In the genomic region with DNA sequence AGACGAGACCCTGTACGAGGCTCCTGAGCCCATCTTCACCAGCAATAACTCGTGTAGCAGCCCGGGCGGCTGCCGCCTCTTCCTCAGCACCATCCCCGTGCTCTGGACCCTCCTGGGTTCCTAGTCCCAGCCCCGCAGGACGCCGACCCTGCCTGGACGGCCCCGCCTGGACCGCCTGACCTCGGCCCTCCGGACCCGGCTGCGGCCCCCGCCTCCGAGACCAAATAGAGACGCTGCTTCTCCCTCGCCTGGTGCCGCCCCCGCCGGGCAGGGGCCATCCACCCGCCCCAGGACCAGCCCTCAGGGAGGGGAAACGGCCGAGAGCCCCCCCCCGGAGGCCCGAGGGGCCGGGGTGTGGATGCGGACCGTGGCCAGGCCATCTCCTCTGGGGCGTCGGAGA, we compare ENCODE assay signal across 29 cellular contexts. TPM values are rescaled to one million over a fixed set of nuclear protein-coding genes. Genes with fewer than 3 reads are reported as not detected.
DNase-seq lines count a peak whose midpoint lies in the region; ATAC-seq, FAIRE-seq and TF ChIP-seq lines count a peak whose summit lies in the region.
"Had no signal": no experiment of that assay in that cellular context is flagged by ENCODE, and none has a peak within 500 bp of the region (broad histone marks: within the 10 kb centered on the region; RNA-seq: fewer than 3 reads in every experiment).

No MANE protein-coding gene starts in this region.

- H3K27ac Mint-ChIP-seq in stimulated activated naive CD8-positive, alpha-beta T cell treated with anti-CD3 and anti-CD28 coated beads, Interleukin-15, amount 100 ng/mL, for 72 hours = no peak overlapping the region
- H3K27ac Mint-ChIP-seq: CD4-positive, alpha-beta memory T cell; CD4-positive, CD25-positive, alpha-beta regulatory T cell; CD8-positive, alpha-beta memory T cell had no signal

- no peak overlapping the region for H4K8ac ChIP-seq in neuronal stem cell (ENCODE audit: low read depth, low read length)

- in situ Hi-C loops in K562 (cut with MboI) = no loop called here

- no peak overlapping the region for H3K14ac ChIP-seq in neuronal stem cell (ENCODE audit: low read length)

- H3K9me3 Mint-ChIP-seq in stimulated activated naive CD8-positive, alpha-beta T cell treated with anti-CD3 and anti-CD28 coated beads, Interleukin-15, amount 100 ng/mL, for 72 hours = no peaks in the 10 kb centered on the region
- H3K9me3 Mint-ChIP-seq: CD4-positive, alpha-beta memory T cell; CD8-positive, alpha-beta memory T cell had no signal

- no peak overlapping the region for H2BK12ac ChIP-seq in neuronal stem cell (ENCODE audit: low read length)

- H2BK15ac ChIP-seq in neuronal stem cell (ENCODE audit: low read length) = no peak overlapping the region

- H3K4me3 ChIP-seq in K562 (no peak overlapping the region), neuronal stem cell (ENCODE audit: low read length in 2 of 2) (no peak overlapping the region), aorta (ENCODE audit: low read length in 2 of 2) (no peak overlapping the region)
- H3K4me3 ChIP-seq: BLaER1, GM12878 had no signal

- H2AFZ ChIP-seq in K562 (ENCODE audit: low read depth, low read length) (no peak overlapping the region), neuronal stem cell (ENCODE audit: low read length) (no peak overlapping the region)

- no peaks in the 10 kb centered on the region for H3K36me3 ChIP-seq in K562 (ENCODE audit: control insufficient read depth, insufficient read depth, low read length)
- peaks cover 5 to 12% of the 10 kb centered on the region in 2 donors for H3K36me3 ChIP-seq in neuronal stem cell (replicated peaks in 1 of 2; ENCODE audit: control insufficient read depth in 2 of 2, insufficient read depth in 2 of 2, low read length in 2 of 2)
- no peaks in the 10 kb centered on the region for H3K36me3 ChIP-seq in aorta (ENCODE audit: control insufficient read depth in 1 of 2, insufficient read depth in 2 of 2, low read length in 1 of 2)
- H3K36me3 ChIP-seq: BE2C had no signal

- TF ChIP-seq EP300 in K562 (IDR thresholded peaks at IDR 0.05; ENCODE audit: low read length) = no peak

- no TSS peak for BruUV-seq in K562 (replicated peaks; lab: Mats Ljungman, UMichigan)

- H3K27ac ChIP-seq in K562 (ENCODE audit: extremely low read depth, low read depth, low read length) (no peak overlapping the region), neuronal stem cell (replicated peaks; ENCODE audit: low read length) (no peak overlapping the region), aorta (ENCODE audit: low read depth in 1 of 2, low read length in 2 of 2) (no peak overlapping the region)
- H3K27ac ChIP-seq: BLaER1, C4-2B had no signal

- no peaks in the 10 kb centered on the region; the same call in 1 of the 2 replicates for H4K20me1 ChIP-seq in K562 (replicated peaks; ENCODE audit: control insufficient read depth, insufficient read depth, low read length)

- peaks cover 8 to 20% of the 10 kb centered on the region in 2 experiments; a peak in 3 of 5 replicates for H3K27me3 ChIP-seq in K562 (ENCODE audit: control insufficient read depth in 2 of 2, insufficient read depth in 2 of 2, low read length in 2 of 2)
- peaks cover 0 to 6% (median 0%) of the 10 kb centered on the region in 3 experiments for H3K27me3 ChIP-seq in neuronal stem cell (ENCODE audit: control insufficient read depth in 3 of 3, insufficient read depth in 3 of 3, low read depth in 1 of 3, low read length in 3 of 3)
- H3K27me3 ChIP-seq in aorta (ENCODE audit: control insufficient read depth in 1 of 2, insufficient read depth in 2 of 2, low read length in 1 of 2) = no peaks in the 10 kb centered on the region

- H3K4me1 Mint-ChIP-seq in stimulated activated naive CD8-positive, alpha-beta T cell treated with anti-CD3 and anti-CD28 coated beads, Interleukin-15, amount 100 ng/mL, for 72 hours = peaks cover 3% of the 10 kb centered on the region
- H3K4me1 Mint-ChIP-seq: CD4-positive, alpha-beta memory T cell had no signal

- WGBS in K562 (ENCODE audit: insufficient coverage, low coverage, missing lambda C conversion rate) = 8% methylated on average over 16 of the region's 34 CpGs
- WGBS in neuronal stem cell (ENCODE audit: extremely low coverage in 2 of 2, insufficient read length in 2 of 2, insufficient replicate concordance in 1 of 2), 2 donors = no CpG with 5 or more reads among the region's 34 CpGs
- WGBS in aorta, 2 donors = 67 to 78% methylated on average over 32 to 34 of the region's 34 CpGs

- H3K27me3 Mint-ChIP-seq in stimulated activated naive CD8-positive, alpha-beta T cell treated with anti-CD3 and anti-CD28 coated beads, Interleukin-15, amount 100 ng/mL, for 72 hours = peaks cover 8% of the 10 kb centered on the region
- H3K27me3 Mint-ChIP-seq: CD4-positive, CD25-positive, alpha-beta regulatory T cell had no signal

- H3K4me3 Mint-ChIP-seq in stimulated activated naive CD8-positive, alpha-beta T cell treated with anti-CD3 and anti-CD28 coated beads, Interleukin-15, amount 100 ng/mL, for 72 hours = no peak overlapping the region
- H3K4me3 Mint-ChIP-seq: CD4-positive, alpha-beta memory T cell; CD4-positive, CD25-positive, alpha-beta regulatory T cell; CD8-positive, alpha-beta memory T cell had no signal

- TF ChIP-seq CTCF in K562 (IDR thresholded peaks at IDR 0.05 in 2 of 3, conservative IDR thresholded peaks at IDR 0.05 in 1 of 3; ENCODE audit: insufficient read depth in 2 of 3, low read depth in 1 of 3, low read length in 3 of 3) = no peak

- ATAC-seq in stimulated activated naive CD8-positive, alpha-beta T cell treated with anti-CD3 and anti-CD28 coated beads, Interleukin-15, amount 100 ng/mL, for 72 hours = peak; percentile 16
- no peak for ATAC-seq in stimulated activated naive CD8-positive, alpha-beta T cell treated with anti-CD3 and anti-CD28 coated beads, Interleukin-15, Interleukin-2, amounts not matched to agents 100 U/mL and 50 U/mL, for 24 hours
- ATAC-seq in K562 (no peak), aorta (ENCODE audit: low FRiP score) (peak; percentile 27)
- ATAC-seq: GM12878 had no signal

- peak overlapping the region in 1 of 2 experiments; percentile 35; a peak in 1 of 4 replicates for H3K9ac ChIP-seq in K562 (ENCODE audit: insufficient read depth in 1 of 2, low read depth in 2 of 2, low read length in 2 of 2)
- H3K9ac ChIP-seq in neuronal stem cell (ENCODE audit: low read depth, low read length, poor library complexity) = no peak overlapping the region
- H3K9ac ChIP-seq: BLaER1 had no signal

- CTCF ChIA-PET in K562 (lab: Yijun Ruan, JAX; ENCODE audit: low intra/inter-chr PET ratio) = no interaction called here

- no peak for FAIRE-seq in K562 (lab: Jason Lieb, UNC)
- FAIRE-seq: A204.1, GM12878, GM12892, GM19239 had no signal

- H2AK5ac ChIP-seq in neuronal stem cell (ENCODE audit: low read depth, low read length) = peak overlapping the region; percentile 52

- H2BK5ac ChIP-seq in neuronal stem cell (ENCODE audit: low read length) = peak overlapping the region; percentile 24

- H3K79me2 ChIP-seq in K562 (ENCODE audit: control insufficient read depth, insufficient read depth, low read length) = no peaks in the 10 kb centered on the region

- H3K4me2 ChIP-seq in K562 (ENCODE audit: insufficient read depth, low read length) = no peak overlapping the region
- H3K4me2 ChIP-seq in neuronal stem cell (ENCODE audit: insufficient read depth, low read length, poor library complexity, severe bottlenecking) = no peak overlapping the region
- H3K4me2 ChIP-seq: BLaER1 had no signal

- H3K79me1 ChIP-seq in neuronal stem cell (ENCODE audit: low read depth, low read length) = peaks cover 6% of the 10 kb centered on the region

- H3K23ac ChIP-seq in neuronal stem cell (ENCODE audit: low read depth, low read length, poor library complexity) = no peak overlapping the region

- H4K91ac ChIP-seq in neuronal stem cell (ENCODE audit: low read depth, low read length, poor library complexity) = no peak overlapping the region

- no peak for TF ChIP-seq RAD21 in K562 (CRISPR knock-in tag; conservative IDR thresholded peaks at IDR 0.05 in 1 of 2, IDR thresholded peaks at IDR 0.05 in 1 of 2)

- H3K9me3 ChIP-seq in K562 (replicated peaks; ENCODE audit: control insufficient read depth, insufficient read depth, low read depth, low read length) (no peaks in the 10 kb centered on the region), neuronal stem cell (replicated peaks in 1 of 2; ENCODE audit: control insufficient read depth in 2 of 2, insufficient read depth in 1 of 2, low read depth in 1 of 2, low read length in 2 of 2) (peaks cover 0 to 2% of the 10 kb centered on the region in 2 donors), aorta (ENCODE audit: control insufficient read depth, low read length) (no peaks in the 10 kb centered on the region)
- H3K9me3 ChIP-seq: BE2C, BLaER1 had no signal

- no peak overlapping the region for H3K4ac ChIP-seq in neuronal stem cell (ENCODE audit: low read length)

- POLR2A ChIA-PET in K562 (lab: Yijun Ruan, JAX) = no interaction called here

- no peak for TF ChIP-seq POLR2A in K562 (conservative IDR thresholded peaks at IDR 0.05)

- peaks cover 3% of the 10 kb centered on the region for H3K9me1 ChIP-seq in K562 (ENCODE audit: control insufficient read depth, insufficient read depth, low read length)

- no peak overlapping the region for H2BK120ac ChIP-seq in neuronal stem cell (ENCODE audit: low read depth, low read length)

- peaks cover 0 to 54% of the 10 kb centered on the region in 2 experiments; a peak in 3 of 5 replicates for H3K4me1 ChIP-seq in K562 (replicated peaks in 1 of 2; ENCODE audit: control insufficient read depth in 2 of 2, insufficient read depth in 2 of 2, low read length in 2 of 2)
- H3K4me1 ChIP-seq in neuronal stem cell (ENCODE audit: control insufficient read depth in 2 of 2, insufficient read depth in 1 of 2, low read depth in 1 of 2, low read length in 2 of 2) = peaks cover 5 to 11% of the 10 kb centered on the region in 2 donors
- H3K4me1 ChIP-seq in aorta (ENCODE audit: control insufficient read depth in 1 of 2, insufficient read depth in 2 of 2, low read length in 2 of 2) = no peaks in the 10 kb centered on the region
- H3K4me1 ChIP-seq: BE2C had no signal

- intact Hi-C loops in K562 (cut with micrococcal nuclease) (no loop called here), aorta (cut with DNase I) (no loop called here)

- DNase-seq in stimulated activated naive CD8-positive, alpha-beta T cell treated with anti-CD3 and anti-CD28 coated beads, Interleukin-15, amount 100 ng/mL, for 72 hours = no peak
- no peak for DNase-seq in stimulated activated naive CD8-positive, alpha-beta T cell treated with anti-CD3 and anti-CD28 coated beads, Interleukin-15, Interleukin-2, amounts not matched to agents 100 U/mL and 50 U/mL, for 24 hours
- no peak for DNase-seq in K562 (ENCODE audit: extremely low read depth in 1 of 4, low spot score in 3 of 4)
- DNase-seq in neuronal stem cell (ENCODE audit: low spot score) = no peak
- no peak for DNase-seq in aorta
- no peak for DNase-seq in midbrain (lab: John Stamatoyannopoulos, UW)
- no peak for DNase-seq in C1 segment of cervical spinal cord (lab: John Stamatoyannopoulos, UW)
- no peak for DNase-seq in CD1c-positive myeloid dendritic cell (ENCODE audit: extremely low spot score)
- DNase-seq: 8988T; ACHN; BE2C; CD4-positive, alpha-beta memory T cell; CD4-positive, CD25-positive, alpha-beta regulatory T cell; CD8-positive, alpha-beta memory T cell; COR-L47; DMS 273 treated with DMSO at 0.1 percent for 48 hours; DMS153; DMS53; DMS79; DND-41; EL; GDM1 had no signal

- H3K18ac ChIP-seq in neuronal stem cell (ENCODE audit: low read length) = peak overlapping the region; percentile 65

RNA-seq across cellular contexts. Expression of gene EFNA2, which starts 14.1 kb away (rescaled TPM):
- total RNA-seq in K562 (2011; cell fraction: chromatin; rRNA removed; ENCODE audit: low replicate concordance) = not detected in 2 replicates
- total RNA-seq in K562 (2011; cell fraction: nucleolus; rRNA removed) = not detected in 2 replicates
- not detected in 2 replicates for total RNA-seq in K562 (2011; cell fraction: nucleoplasm; rRNA removed)
- total RNA-seq in K562 (2014; rRNA removed) = 0.16 TPM in 1 of 2 replicates, not detected in the other
- total RNA-seq in K562 (2014; rRNA removed; fragmentation: Illumina TruSeq; extraction: Trizol) = not detected in 2 replicates
- total RNA-seq in K562 (2015; rRNA removed; fragmentation: Illumina TruSeq; extraction: Trizol) = not detected in 2 replicates
- 0.38 and 0.44 TPM in 2 replicates for total RNA-seq in K562 (2021)
- polyA plus RNA-seq in K562 (2011; rRNA removed) = 0.11 and 0.27 TPM in 2 replicates
- polyA plus RNA-seq in K562 (2011; cell fraction: cytosol; rRNA removed) = 0.34 and 0.88 TPM in 2 replicates
- 0.24 and 0.25 TPM in 2 replicates for polyA plus RNA-seq in K562 (2011; cell fraction: nucleus; rRNA removed)
- polyA plus RNA-seq in K562 (2012) = not detected in 2 replicates
- polyA plus RNA-seq in K562 (2014; fragmentation: Illumina TruSeq; extraction: Trizol) = not detected in 2 replicates
- not detected for polyA plus RNA-seq in K562 (2014; fragmentation: Nextera tagmentation; extraction: Ambion mirVana)
- polyA plus RNA-seq in K562 (2014; rRNA removed) = 0.12 and 0.15 TPM in 2 replicates
- polyA minus RNA-seq in K562 (2011; rRNA and poly(A)+ RNA removed) = not detected in 2 replicates
- polyA minus RNA-seq in K562 (2011; cell fraction: cytosol; rRNA and poly(A)+ RNA removed) = not detected in 2 replicates
- polyA minus RNA-seq in K562 (2011; cell fraction: nucleus; rRNA and poly(A)+ RNA removed) = not detected in 2 replicates
- 41.4 TPM for polyA plus RNA-seq in neuronal stem cell (2013, experiment 1 of 2)
- polyA plus RNA-seq in neuronal stem cell (2013, experiment 2 of 2) = 40.6 TPM
- total RNA-seq in aorta = not detected
- polyA plus RNA-seq in aorta = 1 to 10 TPM in 1 of 2 donors, not detected in 1; 2.8 TPM
- total RNA-seq: CD4-positive, alpha-beta memory T cell; CD4-positive, CD25-positive, alpha-beta regulatory T cell; CD8-positive, alpha-beta memory T cell; GM12878 had no signal
- polyA plus RNA-seq: AG04450; CD4-positive, alpha-beta memory T cell; CD4-positive, CD25-positive, alpha-beta regulatory T cell; CD8-positive, alpha-beta memory T cell; GM12878 had no signal

RNA-seq across cellular contexts. Expression of gene FAM174C, which starts 24.5 kb away (rescaled TPM):
- 6.3 and 26.6 TPM in 2 replicates for total RNA-seq in K562 (2011; cell fraction: chromatin; rRNA removed; ENCODE audit: low replicate concordance)
- total RNA-seq in K562 (2011; cell fraction: nucleolus; rRNA removed) = 40.9 and 47.0 TPM in 2 replicates
- total RNA-seq in K562 (2011; cell fraction: nucleoplasm; rRNA removed) = 20.7 and 26.9 TPM in 2 replicates
- total RNA-seq in K562 (2014; rRNA removed) (72.2 and 108 TPM in 2 replicates), K562 (2014; rRNA removed; fragmentation: Illumina TruSeq; extraction: Trizol) (1.3 and 2.8 TPM in 2 replicates), K562 (2015; rRNA removed; fragmentation: Illumina TruSeq; extraction: Trizol) (40.3 and 42.6 TPM in 2 replicates), K562 (2021) (81.9 and 85.0 TPM in 2 replicates), aorta (10 to 100 TPM; 21.9 to 23.3 TPM)
- polyA plus RNA-seq in K562 (2011; rRNA removed) (20.3 and 30.4 TPM in 2 replicates), K562 (2014; fragmentation: Illumina TruSeq; extraction: Trizol) (11.7 and 56.4 TPM in 2 replicates), K562 (2014; fragmentation: Nextera tagmentation; extraction: Ambion mirVana) (1 to 10 TPM in 1 of 2 experiments, under 1 TPM in 1; 0.66 to 2.7 TPM), K562 (2014; rRNA removed) (89.6 and 119 TPM in 2 replicates), aorta (10 to 100 TPM; 43.8 to 68.8 TPM)
- 58.0 and 177 TPM in 2 replicates for polyA plus RNA-seq in K562 (2011; cell fraction: cytosol; rRNA removed)
- polyA plus RNA-seq in K562 (2011; cell fraction: nucleus; rRNA removed) = 28.1 and 53.8 TPM in 2 replicates
- polyA plus RNA-seq in K562 (2012) = 65.9 and 75.4 TPM in 2 replicates
- polyA minus RNA-seq in K562 (2011; rRNA and poly(A)+ RNA removed) = 4.8 and 6.1 TPM in 2 replicates
- polyA minus RNA-seq in K562 (2011; cell fraction: cytosol; rRNA and poly(A)+ RNA removed) = 19.6 and 23.7 TPM in 2 replicates
- 12.0 and 12.8 TPM in 2 replicates for polyA minus RNA-seq in K562 (2011; cell fraction: nucleus; rRNA and poly(A)+ RNA removed)
- 23.8 TPM for polyA plus RNA-seq in neuronal stem cell (2013, experiment 1 of 2)
- polyA plus RNA-seq in neuronal stem cell (2013, experiment 2 of 2) = 24.1 TPM

RNA-seq across cellular contexts. Expression of gene CIRBP, which starts 30.7 kb away (rescaled TPM):
- total RNA-seq in K562 (2011; cell fraction: chromatin; rRNA removed; ENCODE audit: low replicate concordance) = 283 and 504 TPM in 2 replicates
- 457 and 483 TPM in 2 replicates for total RNA-seq in K562 (2011; cell fraction: nucleolus; rRNA removed)
- total RNA-seq in K562 (2011; cell fraction: nucleoplasm; rRNA removed) = 431 and 450 TPM in 2 replicates
- total RNA-seq in K562 (2014; rRNA removed) = 168 and 249 TPM in 2 replicates
- total RNA-seq in K562 (2014; rRNA removed; fragmentation: Illumina TruSeq; extraction: Trizol) = 189 and 200 TPM in 2 replicates
- 176 and 206 TPM in 2 replicates for total RNA-seq in K562 (2015; rRNA removed; fragmentation: Illumina TruSeq; extraction: Trizol)
- 181 and 222 TPM in 2 replicates for total RNA-seq in K562 (2021)
- 124 and 166 TPM in 2 replicates for polyA plus RNA-seq in K562 (2011; rRNA removed)
- polyA plus RNA-seq in K562 (2011; cell fraction: cytosol; rRNA removed) = 92.3 and 201 TPM in 2 replicates
- polyA plus RNA-seq in K562 (2011; cell fraction: nucleus; rRNA removed) = 882 and 1,025 TPM in 2 replicates
- 288 and 291 TPM in 2 replicates for polyA plus RNA-seq in K562 (2012)
- 222 and 345 TPM in 2 replicates for polyA plus RNA-seq in K562 (2014; fragmentation: Illumina TruSeq; extraction: Trizol)
- 10 to 100 TPM; 20.5 to 21.4 TPM for polyA plus RNA-seq in K562 (2014; fragmentation: Nextera tagmentation; extraction: Ambion mirVana)
- polyA plus RNA-seq in K562 (2014; rRNA removed) = 306 and 327 TPM in 2 replicates
- polyA minus RNA-seq in K562 (2011; rRNA and poly(A)+ RNA removed) = 46.9 and 50.4 TPM in 2 replicates
- polyA minus RNA-seq in K562 (2011; cell fraction: cytosol; rRNA and poly(A)+ RNA removed) = 50.4 and 50.8 TPM in 2 replicates
- 117 and 135 TPM in 2 replicates for polyA minus RNA-seq in K562 (2011; cell fraction: nucleus; rRNA and poly(A)+ RNA removed)
- polyA plus RNA-seq in neuronal stem cell (2013, experiment 1 of 2) = 218 TPM
- polyA plus RNA-seq in neuronal stem cell (2013, experiment 2 of 2) = 217 TPM
- 100 to 1,000 TPM; 391 to 397 TPM for total RNA-seq in aorta
- 1,000 to 10,000 TPM in 1 of 2 donors, 100 to 1,000 TPM in 1; 252 to 1,634 TPM for polyA plus RNA-seq in aorta

RNA-seq across cellular contexts. Expression of gene MIDN, which starts 51.4 kb away (rescaled TPM):
- 30.7 and 106 TPM in 2 replicates for total RNA-seq in K562 (2011; cell fraction: chromatin; rRNA removed; ENCODE audit: low replicate concordance)
- 81.7 and 90.7 TPM in 2 replicates for total RNA-seq in K562 (2011; cell fraction: nucleolus; rRNA removed)
- total RNA-seq in K562 (2011; cell fraction: nucleoplasm; rRNA removed) = 55.1 and 88.1 TPM in 2 replicates
- total RNA-seq in K562 (2014; rRNA removed) = 13.5 and 20.8 TPM in 2 replicates
- 3.9 and 4.8 TPM in 2 replicates for total RNA-seq in K562 (2014; rRNA removed; fragmentation: Illumina TruSeq; extraction: Trizol)
- total RNA-seq in K562 (2015; rRNA removed; fragmentation: Illumina TruSeq; extraction: Trizol) = 10.1 and 11.0 TPM in 2 replicates
- 120 and 121 TPM in 2 replicates for total RNA-seq in K562 (2021)
- 7.0 and 10.2 TPM in 2 replicates for polyA plus RNA-seq in K562 (2011; rRNA removed)
- polyA plus RNA-seq in K562 (2011; cell fraction: cytosol; rRNA removed) = 14.0 and 26.8 TPM in 2 replicates
- 44.8 and 87.0 TPM in 2 replicates for polyA plus RNA-seq in K562 (2011; cell fraction: nucleus; rRNA removed)
- 29.5 and 39.8 TPM in 2 replicates for polyA plus RNA-seq in K562 (2012)
- polyA plus RNA-seq in K562 (2014; fragmentation: Illumina TruSeq; extraction: Trizol) = 20.5 and 38.3 TPM in 2 replicates
- polyA plus RNA-seq in K562 (2014; fragmentation: Nextera tagmentation; extraction: Ambion mirVana) = 1 to 10 TPM in 1 of 2 experiments, under 1 TPM in 1; 0.17 to 1.5 TPM
- polyA plus RNA-seq in K562 (2014; rRNA removed) = 41.3 and 44.6 TPM in 2 replicates
- polyA minus RNA-seq in K562 (2011; rRNA and poly(A)+ RNA removed) = 2.7 and 3.0 TPM in 2 replicates
- polyA minus RNA-seq in K562 (2011; cell fraction: cytosol; rRNA and poly(A)+ RNA removed) = 29.9 and 43.2 TPM in 2 replicates
- polyA minus RNA-seq in K562 (2011; cell fraction: nucleus; rRNA and poly(A)+ RNA removed) = 28.0 and 34.2 TPM in 2 replicates
- polyA plus RNA-seq in neuronal stem cell (2013, experiment 1 of 2) = 98.3 TPM
- 99.9 TPM for polyA plus RNA-seq in neuronal stem cell (2013, experiment 2 of 2)
- total RNA-seq in aorta = 100 to 1,000 TPM; 112 to 121 TPM
- 10 to 100 TPM; 11.8 to 27.4 TPM for polyA plus RNA-seq in aorta

RNA-seq across cellular contexts. Expression of gene ATP5F1D, which starts 58.3 kb away (rescaled TPM):
- 42.1 and 110 TPM in 2 replicates for total RNA-seq in K562 (2011; cell fraction: chromatin; rRNA removed; ENCODE audit: low replicate concordance)
- total RNA-seq in K562 (2011; cell fraction: nucleolus; rRNA removed) = 116 and 129 TPM in 2 replicates
- total RNA-seq in K562 (2011; cell fraction: nucleoplasm; rRNA removed) = 74.0 and 85.6 TPM in 2 replicates
- total RNA-seq in K562 (2014; rRNA removed) (135 and 145 TPM in 2 replicates), K562 (2014; rRNA removed; fragmentation: Illumina TruSeq; extraction: Trizol) (3.9 and 4.6 TPM in 2 replicates), K562 (2015; rRNA removed; fragmentation: Illumina TruSeq; extraction: Trizol) (65.2 and 73.0 TPM in 2 replicates), K562 (2021) (409 and 434 TPM in 2 replicates), aorta (100 to 1,000 TPM in 1 of 2 donors, 10 to 100 TPM in 1; 92.8 to 102 TPM)
- polyA plus RNA-seq in K562 (2011; rRNA removed) (36.8 and 58.7 TPM in 2 replicates), K562 (2014; fragmentation: Illumina TruSeq; extraction: Trizol) (18.7 and 106 TPM in 2 replicates), K562 (2014; fragmentation: Nextera tagmentation; extraction: Ambion mirVana) (10 to 100 TPM in 1 of 2 experiments, 1 to 10 TPM in 1; 9.7 to 23.3 TPM), K562 (2014; rRNA removed) (233 and 236 TPM in 2 replicates), aorta (100 to 1,000 TPM; 131 to 164 TPM)
- polyA plus RNA-seq in K562 (2011; cell fraction: cytosol; rRNA removed) = 119 and 471 TPM in 2 replicates
- polyA plus RNA-seq in K562 (2011; cell fraction: nucleus; rRNA removed) = 90.5 and 137 TPM in 2 replicates
- 278 and 318 TPM in 2 replicates for polyA plus RNA-seq in K562 (2012)
- 16.5 and 29.9 TPM in 2 replicates for polyA minus RNA-seq in K562 (2011; rRNA and poly(A)+ RNA removed)
- polyA minus RNA-seq in K562 (2011; cell fraction: cytosol; rRNA and poly(A)+ RNA removed) = 115 and 175 TPM in 2 replicates
- polyA minus RNA-seq in K562 (2011; cell fraction: nucleus; rRNA and poly(A)+ RNA removed) = 28.8 and 35.8 TPM in 2 replicates
- polyA plus RNA-seq in neuronal stem cell (2013, experiment 1 of 2) = 106 TPM
- polyA plus RNA-seq in neuronal stem cell (2013, experiment 2 of 2) = 101 TPM

Comparison
In these comparisons a context has a peak if more than half of its experiments do, and no peak if none do; other contexts are left out.
1. ATAC-seq: peak in stimulated activated naive CD8-positive, alpha-beta T cell treated with anti-CD3 and anti-CD28 coated beads, Interleukin-15, amount 100 ng/mL, for 72 hours (single experiment) and aorta (single experiment); none in stimulated activated naive CD8-positive, alpha-beta T cell treated with anti-CD3 and anti-CD28 coated beads, Interleukin-15, Interleukin-2, amounts not matched to agents 100 U/mL and 50 U/mL, for 24 hours (single experiment) and K562 (single experiment).